19 cellular contexts compared by ENCODE assay signal in genomic region chr7:18653381-18654155, GRCh38.
"Had no signal": no experiment of that assay in that cellular context is flagged by ENCODE, and none has a peak within 500 bp of the region (broad histone marks: within the 10 kb centered on the region; RNA-seq: fewer than 3 reads in every experiment).

No MANE protein-coding gene starts in this region.

- H3K9me3 ChIP-seq: left lung, tibial artery had no signal

- ATAC-seq: left lung, natural killer cell, T-helper 17 cell had no signal

- H3K4me3 ChIP-seq: hepatocyte, left lung, lung, tibial artery had no signal

- H3K4me1 Mint-ChIP-seq: activated naive CD4-positive, alpha-beta T cell treated with anti-CD3 and anti-CD28 coated beads, Interleukin-2, amount 10 ng/mL, durations not matched to agents 7 days and 5 days; immature natural killer cell; natural killer cell; T-helper 17 cell had no signal

- H3K4me2 ChIP-seq: hepatocyte had no signal

- H3K4me3 Mint-ChIP-seq: activated CD4-positive, alpha-beta memory T cell treated with anti-CD3 and anti-CD28 coated beads for 36 hours; activated naive CD4-positive, alpha-beta T cell treated with anti-CD3 and anti-CD28 coated beads, Interleukin-2, amount 10 ng/mL, durations not matched to agents 7 days and 5 days; immature natural killer cell; natural killer cell; stimulated activated naive CD8-positive, alpha-beta T cell treated with anti-CD3 and anti-CD28 coated beads, Interleukin-15, Interleukin-2, amounts not matched to agents 100 ng/mL and 50 ng/mL, for 24 hours; T-helper 17 cell had no signal

- H3K36me3 ChIP-seq: left lung had no signal

- H3K27ac Mint-ChIP-seq: activated CD4-positive, alpha-beta memory T cell treated with anti-CD3 and anti-CD28 coated beads for 36 hours; activated naive CD4-positive, alpha-beta T cell treated with anti-CD3 and anti-CD28 coated beads, Interleukin-2, amount 10 ng/mL, durations not matched to agents 7 days and 5 days; immature natural killer cell; natural killer cell; progenitor cell of endocrine pancreas; stimulated activated naive CD8-positive, alpha-beta T cell treated with anti-CD3 and anti-CD28 coated beads, Interleukin-15, Interleukin-2, amounts not matched to agents 100 ng/mL and 50 ng/mL, for 24 hours; T-helper 17 cell had no signal

- H3K79me2 ChIP-seq: hepatocyte had no signal

- H2AFZ ChIP-seq: hepatocyte had no signal

- H3K27me3 ChIP-seq: hepatocyte, left lung, tibial artery had no signal

- H3K27me3 Mint-ChIP-seq: activated CD4-positive, alpha-beta memory T cell treated with anti-CD3 and anti-CD28 coated beads for 36 hours; activated naive CD4-positive, alpha-beta T cell treated with anti-CD3 and anti-CD28 coated beads, Interleukin-2, amount 10 ng/mL, durations not matched to agents 7 days and 5 days; progenitor cell of endocrine pancreas; stimulated activated naive CD8-positive, alpha-beta T cell treated with anti-CD3 and anti-CD28 coated beads, Interleukin-15, Interleukin-2, amounts not matched to agents 100 ng/mL and 50 ng/mL, for 24 hours; T-helper 17 cell had no signal

- H3K36me3 Mint-ChIP-seq: activated CD4-positive, alpha-beta memory T cell treated with anti-CD3 and anti-CD28 coated beads for 36 hours; activated naive CD4-positive, alpha-beta T cell treated with anti-CD3 and anti-CD28 coated beads, Interleukin-2, amount 10 ng/mL, durations not matched to agents 7 days and 5 days had no signal

- H3K9me3 Mint-ChIP-seq: activated CD4-positive, alpha-beta memory T cell treated with anti-CD3 and anti-CD28 coated beads for 36 hours; activated naive CD4-positive, alpha-beta T cell treated with anti-CD3 and anti-CD28 coated beads, Interleukin-2, amount 10 ng/mL, durations not matched to agents 7 days and 5 days; immature natural killer cell; natural killer cell; stimulated activated naive CD8-positive, alpha-beta T cell treated with anti-CD3 and anti-CD28 coated beads, Interleukin-15, Interleukin-2, amounts not matched to agents 100 ng/mL and 50 ng/mL, for 24 hours had no signal

- H3K27ac ChIP-seq: hepatocyte, left lung, tibial artery had no signal

- DNase-seq: activated CD4-positive, alpha-beta memory T cell treated with anti-CD3 and anti-CD28 coated beads for 36 hours; activated CD4-positive, alpha-beta T cell treated with anti-CD3 and anti-CD28 coated beads for 48 hours; activated effector memory CD4-positive, alpha-beta T cell treated with anti-CD3 and anti-CD28 coated beads, Interleukin-2, amount 50 U/mL, for 16 hours; activated naive CD4-positive, alpha-beta T cell treated with anti-CD3 and anti-CD28 coated beads, Interleukin-2, amount 10 ng/mL, durations not matched to agents 7 days and 5 days; anterior cingulate cortex; central memory CD4-positive, alpha-beta T cell; effector memory CD4-positive, alpha-beta T cell; foreskin melanocyte; immature natural killer cell; kidney glomerular epithelial cell; left lung; natural killer cell; stimulated activated CD4-positive, alpha-beta T cell treated with anti-CD3 and anti-CD28 coated beads, Interleukin-4, amount 100 ng/mL, for 4 hours; T-helper 17 cell; tibial artery had no signal
